ENCODE assay signal across 27 cellular contexts in genomic region chr6:89745096-89745495, GRCh38.
DNase-seq lines count a peak whose midpoint lies in the region; ATAC-seq, FAIRE-seq and TF ChIP-seq lines count a peak whose summit lies in the region.
"Had no signal": no experiment of that assay in that cellular context is flagged by ENCODE, and none has a peak within 500 bp of the region (broad histone marks: within the 10 kb centered on the region; RNA-seq: fewer than 3 reads in every experiment).

No MANE protein-coding gene starts in this region.

- no peak for DNase-seq in GM12891 (ENCODE audit: insufficient read length, low spot score)
- peak; percentile 33 for DNase-seq in HPDE6-E6E7 (ENCODE audit: extremely low spot score)
- peak; percentile 84 for DNase-seq in bronchial epithelial cell (ENCODE audit: low read depth)
- DNase-seq in dedifferentiated amniotic fluid mesenchymal stem cell (ENCODE audit: extremely low spot score) = no peak
- no peak for DNase-seq in NCI-H82 (lab: John Stamatoyannopoulos, UW)
- no peak for DNase-seq in mesothelial cell of epicardium (ENCODE audit: low spot score in 2 of 2, unreplicated experiment in 2 of 2)
- DNase-seq in spleen = no peak
- DNase-seq: 8988T; ACHN; AML-193; BE2C; CD4-positive, alpha-beta T cell; CD8-positive, alpha-beta memory T cell; DMS 273 treated with DMSO at 0.1 percent for 48 hours; DMS79; GDM1; GOT3; HFFc6 had no signal

- H3K27me3 ChIP-seq in bronchial epithelial cell (ENCODE audit: control insufficient read depth, insufficient read depth, low read length) (no peaks in the 10 kb centered on the region), spleen (replicated peaks in 1 of 7) (no peaks in the 10 kb centered on the region)
- H3K27me3 ChIP-seq: BE2C; BLaER1 treated with 17β-estradiol and CSF1 and Interleukin-3, amounts not matched to agents 10 nM and 100 nM had no signal

- 95 to 98% (median 97%) methylated on average over 5 of the region's 5 CpGs for WGBS in spleen, 5 donors

- H3K4me3 Mint-ChIP-seq in mesothelial cell of epicardium = no peak overlapping the region
- H3K4me3 Mint-ChIP-seq: CD14-positive monocyte; CD4-positive, alpha-beta T cell; CD8-positive, alpha-beta memory T cell; HFFc6 had no signal

- FAIRE-seq in GM12891 (lab: Jason Lieb, UNC) (peak; percentile 13), bronchial epithelial cell (lab: Jason Lieb, UNC) (no peak)
- FAIRE-seq: A549, D721Med, GM12878, GM18507, H54 had no signal

- H3K4me1 ChIP-seq in spleen = no peaks in the 10 kb centered on the region
- H3K4me1 ChIP-seq: A549; BE2C; BLaER1 treated with 17β-estradiol and CSF1 and Interleukin-3, amounts not matched to agents 10 nM and 100 nM; HAP-1 had no signal

- peaks cover 44% of the 10 kb centered on the region for H3K36me3 Mint-ChIP-seq in mesothelial cell of epicardium

- H3K9me3 Mint-ChIP-seq in mesothelial cell of epicardium = no peaks in the 10 kb centered on the region
- H3K9me3 Mint-ChIP-seq: CD14-positive monocyte; CD4-positive, alpha-beta T cell; CD8-positive, alpha-beta memory T cell; HFFc6 had no signal

- TF ChIP-seq POLR2A in GM12891 (IDR thresholded peaks at IDR 0.05; ENCODE audit: low read depth, low read length) (no peak), spleen (IDR thresholded peaks at IDR 0.05) (no peak)

- peak; percentile 89 for ATAC-seq in esophagus mucosa
- ATAC-seq: A549, GM12878 had no signal

- no peaks in the 10 kb centered on the region for H3K4me1 Mint-ChIP-seq in mesothelial cell of epicardium
- H3K4me1 Mint-ChIP-seq: CD14-positive monocyte; CD8-positive, alpha-beta memory T cell had no signal

- H3K4me3 ChIP-seq in bronchial epithelial cell (ENCODE audit: low read depth, low read length) = no peak overlapping the region
- no peak overlapping the region for H3K4me3 ChIP-seq in spleen
- H3K4me3 ChIP-seq: A549; BLaER1 treated with 17β-estradiol and CSF1 and Interleukin-3, amounts not matched to agents 10 nM and 100 nM; GM12878; HAP-1 had no signal

- H3K9me3 ChIP-seq in spleen = no peaks in the 10 kb centered on the region
- H3K9me3 ChIP-seq: A549; BE2C; BLaER1 treated with 17β-estradiol and CSF1 and Interleukin-3, amounts not matched to agents 10 nM and 100 nM; HAP-1 had no signal

- H3K36me3 ChIP-seq in bronchial epithelial cell (ENCODE audit: control insufficient read depth, insufficient read depth, low read length) (peaks cover 8% of the 10 kb centered on the region), spleen (peaks cover 0 to 100% (median 78%) of the 10 kb centered on the region in 6 donors)

- H3K27ac Mint-ChIP-seq in mesothelial cell of epicardium = no peak overlapping the region
- H3K27ac Mint-ChIP-seq: CD14-positive monocyte; CD4-positive, alpha-beta T cell; CD8-positive, alpha-beta memory T cell; HFFc6 had no signal

- TF ChIP-seq CTCF in bronchial epithelial cell (IDR thresholded peaks at IDR 0.05; ENCODE audit: insufficient read depth, low read length, severe bottlenecking) = no peak
- no peak for TF ChIP-seq CTCF in mesothelial cell of epicardium (IDR thresholded peaks at IDR 0.05; ENCODE audit: unreplicated experiment)
- TF ChIP-seq CTCF in spleen (IDR thresholded peaks at IDR 0.05 in 8 of 11, conservative IDR thresholded peaks at IDR 0.05 in 3 of 11) = no peak

- no peaks in the 10 kb centered on the region for H3K27me3 Mint-ChIP-seq in mesothelial cell of epicardium (ENCODE audit: low read depth)
- H3K27me3 Mint-ChIP-seq: CD4-positive, alpha-beta T cell; CD8-positive, alpha-beta memory T cell had no signal

- intact Hi-C loops in spleen (cut with DNase I; ENCODE audit: low total_unique reads) = no loop called here

- no peak overlapping the region for H3K27ac ChIP-seq in spleen
- H3K27ac ChIP-seq: A549; BLaER1 treated with 17β-estradiol and CSF1 and Interleukin-3, amounts not matched to agents 10 nM and 100 nM had no signal

TF ChIP-seq in GM12891, 5 proteins besides CTCF, POLR2A, EP300 and RAD21:
- no peak for TF ChIP-seq SPI1 (IDR thresholded peaks at IDR 0.05; ENCODE audit: low read depth, low read length)
- no peak for TF ChIP-seq POU2F2 (IDR thresholded peaks at IDR 0.05; ENCODE audit: low read depth, low read length)
- TF ChIP-seq TAF1 (IDR thresholded peaks at IDR 0.05; ENCODE audit: low read depth, low read length) = no peak
- no peak for TF ChIP-seq POLR2AphosphoS5 (IDR thresholded peaks at IDR 0.05; ENCODE audit: low read depth, low read length)

Comparison
In these comparisons a context has a peak if more than half of its experiments do, and no peak if none do; other contexts are left out.
1. DNase-seq: peak in HPDE6-E6E7 (single experiment) and bronchial epithelial cell (single experiment); none in GM12891 (single experiment), dedifferentiated amniotic fluid mesenchymal stem cell (single experiment), NCI-H82 (single experiment), mesothelial cell of epicardium (0 of 2) and spleen (single experiment).